ENCODE assay signal across 1 cellular context in genomic region chr2:39124000-39124769, GRCh38.
A peak's percentile ranks its signal among the peaks of the same experiment; 100 is the strongest.
TF ChIP-seq lines count a peak whose summit lies in the region.

No MANE protein-coding gene starts in this region.

TF ChIP-seq in HepG2, 621 proteins besides CTCF, POLR2A, EP300 and RAD21 (continued from another document and continues in another):
- TF ChIP-seq ETS1 (CRISPR knock-in tag; IDR thresholded peaks at IDR 0.05) (0 out of 2 replicates have a peak, but pooled peaks have one; percentile 59), DNMT1 (CRISPR knock-in tag; IDR thresholded peaks at IDR 0.05) (peak; percentile 59), NFYB (CRISPR knock-in tag; IDR thresholded peaks at IDR 0.05) (peak; percentile 71), RFXAP (CRISPR knock-in tag; IDR thresholded peaks at IDR 0.05; ENCODE audit: borderline replicate concordance) (peak; percentile 90; the same call in 1 of the 2 replicates), GLMP (CRISPR knock-in tag; IDR thresholded peaks at IDR 0.05; ENCODE audit: borderline replicate concordance) (no peak), AGO2 (optimal IDR thresholded peaks at IDR 0.05; ENCODE audit: low read depth, low read length) (peak; percentile 51), ARID5B (CRISPR knock-in tag; IDR thresholded peaks at IDR 0.05) (peak; percentile 84), NFE2 (CRISPR knock-in tag; IDR thresholded peaks at IDR 0.05) (0 out of 2 replicates have a peak, but pooled peaks have one; percentile 14), ZNF430 (CRISPR knock-in tag; IDR thresholded peaks at IDR 0.05) (peak; percentile 98; the same call in 1 of the 2 replicates), IRX3 (CRISPR knock-in tag; IDR thresholded peaks at IDR 0.05; ENCODE audit: borderline replicate concordance, low read depth) (no peak; the same call in 1 of the 2 replicates), FOSL1 (CRISPR knock-in tag; IDR thresholded peaks at IDR 0.05; ENCODE audit: borderline replicate concordance) (no peak), ZNF639 (CRISPR knock-in tag; conservative IDR thresholded peaks at IDR 0.05) (peak; percentile 93), FOXA1 (IDR thresholded peaks at IDR 0.05) (no peak), FOXA1 (CRISPR knock-in tag; IDR thresholded peaks at IDR 0.05) (peak; percentile 56; the same call in 1 of the 2 replicates), ZNF768 (CRISPR knock-in tag; IDR thresholded peaks at IDR 0.05) (peak; percentile 74), HNRNPK (IDR thresholded peaks at IDR 0.05; ENCODE audit: low read depth, low read length, poor library complexity, severe bottlenecking) (peak; percentile 76), ZNF382 (CRISPR knock-in tag; IDR thresholded peaks at IDR 0.05; ENCODE audit: borderline replicate concordance) (no peak), ZBTB4 (CRISPR knock-in tag; IDR thresholded peaks at IDR 0.05; ENCODE audit: borderline replicate concordance) (peak; percentile 39; the same call in 1 of the 2 replicates), ZNF816 (CRISPR knock-in tag; IDR thresholded peaks at IDR 0.05; ENCODE audit: borderline replicate concordance) (peak; percentile 6; the same call in 1 of the 2 replicates), RBFOX2 (IDR thresholded peaks at IDR 0.05; ENCODE audit: low read depth, low read length) (peak; percentile 94), MAX (IDR thresholded peaks at IDR 0.05) (peak; percentile 96), ZZZ3 (CRISPR knock-in tag; IDR thresholded peaks at IDR 0.05; ENCODE audit: borderline replicate concordance) (peak; percentile 71; the same call in 1 of the 2 replicates), CENPBD1 (CRISPR knock-in tag; IDR thresholded peaks at IDR 0.05; ENCODE audit: borderline replicate concordance, low read depth) (peak; percentile 84; the same call in 1 of the 2 replicates), ISX (CRISPR knock-in tag; conservative IDR thresholded peaks at IDR 0.05) (no peak), RAD51 (IDR thresholded peaks at IDR 0.05; ENCODE audit: borderline replicate concordance) (no peak), LCORL (IDR thresholded peaks at IDR 0.05) (no peak), LCORL (CRISPR knock-in tag; IDR thresholded peaks at IDR 0.05) (peak; percentile 34; the same call in 1 of the 2 replicates), KAT7 (CRISPR knock-in tag; IDR thresholded peaks at IDR 0.05; ENCODE audit: borderline replicate concordance) (peak; percentile 94), POGK (CRISPR knock-in tag; conservative IDR thresholded peaks at IDR 0.05) (peak; percentile 95), ZC3H4 (CRISPR knock-in tag; IDR thresholded peaks at IDR 0.05; ENCODE audit: borderline replicate concordance) (peak; percentile 5; the same call in 1 of the 2 replicates), ZFP36L2 (CRISPR knock-in tag; IDR thresholded peaks at IDR 0.05) (peak; percentile 77; the same call in 1 of the 2 replicates), ZBTB46 (CRISPR knock-in tag; IDR thresholded peaks at IDR 0.05; ENCODE audit: borderline replicate concordance) (peak; percentile 78; the same call in 1 of the 2 replicates), ZKSCAN5 (CRISPR knock-in tag; IDR thresholded peaks at IDR 0.05) (no peak)
